Comparison of ENCODE assay signal across 1 cellular context in genomic region chr4:1011022-1011694, GRCh38.
TF ChIP-seq lines count a peak whose summit lies in the region.

TSS of gene FGFRL1 (plus strand) at chr4:1011626. CDS start at chr4:1012486, 860 bp downstream.

TF ChIP-seq in HepG2, 621 proteins besides CTCF, POLR2A, EP300 and RAD21 (continued from another document):
- peak; percentile 6; the same call in 1 of the 2 replicates for TF ChIP-seq ZNF687 (CRISPR knock-in tag; IDR thresholded peaks at IDR 0.05)
- 0 out of 2 replicates have a peak, but pooled peaks have one; percentile 30 for TF ChIP-seq RBFOX2 (IDR thresholded peaks at IDR 0.05; ENCODE audit: low read depth, low read length)
- peak; percentile 59 for TF ChIP-seq SP2 (CRISPR knock-in tag; IDR thresholded peaks at IDR 0.05)
- peak; percentile 54; the same call in 1 of the 2 replicates for TF ChIP-seq MAZ (IDR thresholded peaks at IDR 0.05; ENCODE audit: borderline replicate concordance, low read depth, low read length)
- no peak for TF ChIP-seq MAZ (CRISPR knock-in tag; IDR thresholded peaks at IDR 0.05; ENCODE audit: low read depth)
- TF ChIP-seq ZNF737 (CRISPR knock-in tag; IDR thresholded peaks at IDR 0.05; ENCODE audit: borderline replicate concordance): no peak
- TF ChIP-seq MTA1 (CRISPR knock-in tag; IDR thresholded peaks at IDR 0.05; ENCODE audit: borderline replicate concordance): 0 out of 2 replicates have a peak, but pooled peaks have one; percentile 28
- peak; percentile 61; the same call in 1 of the 2 replicates for TF ChIP-seq ZNF670 (CRISPR knock-in tag; IDR thresholded peaks at IDR 0.05; ENCODE audit: borderline replicate concordance)
- TF ChIP-seq ARHGAP35 (CRISPR knock-in tag; IDR thresholded peaks at IDR 0.05; ENCODE audit: borderline replicate concordance): no peak
- TF ChIP-seq GABPB1 (CRISPR knock-in tag; IDR thresholded peaks at IDR 0.05): peak; percentile 62
- no peak for TF ChIP-seq ZNF674 (CRISPR knock-in tag; IDR thresholded peaks at IDR 0.05; ENCODE audit: low read depth)
- peak; percentile 25; the same call in 1 of the 2 replicates for TF ChIP-seq TAF1 (CRISPR knock-in tag; IDR thresholded peaks at IDR 0.05)
